19 cellular contexts compared by ENCODE assay signal in genomic region chr4:63218837-63219236, GRCh38.
A peak's percentile ranks its signal among the peaks of the same experiment; 100 is the strongest.
DNase-seq lines count a peak whose midpoint lies in the region; ATAC-seq and TF ChIP-seq lines count a peak whose summit lies in the region.
"Had no signal": no experiment of that assay in that cellular context is flagged by ENCODE, and none has a peak within 500 bp of the region (broad histone marks: within the 10 kb centered on the region; RNA-seq: fewer than 3 reads in every experiment).

No MANE protein-coding gene starts in this region.

- H3K27ac Mint-ChIP-seq in WTC11: no peak overlapping the region
- H3K27ac Mint-ChIP-seq in endothelial cell (ENCODE audit: unreplicated experiment): peak overlapping the region; percentile 0
- H3K27ac Mint-ChIP-seq: CD4-positive, alpha-beta T cell had no signal

- POLR2A ChIA-PET in WTC11 (lab: Charles Lee): no interaction called here

- peak; percentile 73 for ATAC-seq in WTC11
- no peak for ATAC-seq in GM21825 (IDR thresholded peaks at IDR 0.05; ENCODE audit: unreplicated experiment)
- no peak for ATAC-seq in lower lobe of right lung

- intact Hi-C loops in lower lobe of right lung (cut with DNase I): no loop called here

- H3K27me3 ChIP-seq in lower lobe of right lung (ENCODE audit: low read depth): no peaks in the 10 kb centered on the region
- H3K27me3 ChIP-seq: BLaER1, SJCRH30 had no signal

- H3K4me3 ChIP-seq in mesodermal cell (ENCODE audit: extremely low read depth, insufficient read depth, low read length, poor library complexity, severe bottlenecking) (no peak overlapping the region), lower lobe of right lung (no peak overlapping the region)
- H3K4me3 ChIP-seq: BLaER1, SJCRH30 had no signal

- H3K27ac ChIP-seq in mesodermal cell (ENCODE audit: low read depth, low read length, severe bottlenecking) (peak overlapping the region; percentile 70), lower lobe of right lung (no peak overlapping the region)
- H3K27ac ChIP-seq: 22Rv1, BLaER1, SJCRH30 had no signal

- no peaks in the 10 kb centered on the region for H3K27me3 Mint-ChIP-seq in WTC11 (ENCODE audit: low read depth)
- peaks cover 2% of the 10 kb centered on the region for H3K27me3 Mint-ChIP-seq in endothelial cell (ENCODE audit: unreplicated experiment)
- H3K27me3 Mint-ChIP-seq: CD4-positive, alpha-beta T cell had no signal

- H3K36me3 ChIP-seq in mesodermal cell (ENCODE audit: control insufficient read depth, insufficient read depth, low read length) (no peaks in the 10 kb centered on the region), lower lobe of right lung (no peaks in the 10 kb centered on the region)
- H3K36me3 ChIP-seq: BLaER1, SJCRH30 had no signal

- H3K4me1 Mint-ChIP-seq in WTC11 (peaks cover 4% of the 10 kb centered on the region; the same call in 1 of the 2 replicates), endothelial cell (ENCODE audit: unreplicated experiment) (no peaks in the 10 kb centered on the region)

- TF ChIP-seq CTCF in WTC11 (IDR thresholded peaks at IDR 0.05): no peak
- TF ChIP-seq CTCF in endothelial cell (IDR thresholded peaks at IDR 0.05; ENCODE audit: unreplicated experiment): no peak
- TF ChIP-seq CTCF in lower lobe of right lung (IDR thresholded peaks at IDR 0.05): no peak

- no peak overlapping the region for H3K4me3 Mint-ChIP-seq in WTC11
- no peak overlapping the region for H3K4me3 Mint-ChIP-seq in endothelial cell (ENCODE audit: unreplicated experiment)
- H3K4me3 Mint-ChIP-seq: CD4-positive, alpha-beta T cell had no signal

- CTCF ChIA-PET in WTC11 (lab: Charles Lee): no interaction called here

- H3K9me3 Mint-ChIP-seq in WTC11 (peaks cover 19% of the 10 kb centered on the region), endothelial cell (ENCODE audit: unreplicated experiment) (no peaks in the 10 kb centered on the region)

- H3K4me1 ChIP-seq in mesodermal cell (ENCODE audit: control insufficient read depth, insufficient read depth, low read length, poor library complexity, severe bottlenecking): peaks cover 15% of the 10 kb centered on the region
- H3K4me1 ChIP-seq in lower lobe of right lung: no peaks in the 10 kb centered on the region
- H3K4me1 ChIP-seq: BLaER1, SJCRH30 had no signal

- H3K9me3 ChIP-seq in mesodermal cell (ENCODE audit: control insufficient read depth, low read length): peaks cover 9% of the 10 kb centered on the region
- no peaks in the 10 kb centered on the region for H3K9me3 ChIP-seq in lower lobe of right lung
- H3K9me3 ChIP-seq: BLaER1, SJCRH30 had no signal

- H3K36me3 Mint-ChIP-seq in WTC11 (no peaks in the 10 kb centered on the region), endothelial cell (ENCODE audit: low read depth, unreplicated experiment) (no peaks in the 10 kb centered on the region)

- 49 to 66% methylated on average over 4 to 7 of the region's 7 CpGs for WGBS in mesodermal cell (ENCODE audit: insufficient coverage in 2 of 2), 2 experiments

- DNase-seq in CMK (ENCODE audit: low read depth): peak; percentile 39
- no peak for DNase-seq in WTC11 (ENCODE audit: low spot score)
- DNase-seq in endothelial cell (ENCODE audit: low spot score): peak; percentile 10
- no peak for DNase-seq in GOT3 (lab: John Stamatoyannopoulos, UW)
- DNase-seq in activated CD4-positive, CD25-positive, alpha-beta regulatory T cell treated with anti-CD3 and anti-CD28 coated beads, Interleukin-2, amount 50 U/mL, for 72 hours: no peak
- DNase-seq in lower lobe of right lung: no peak
- DNase-seq: ACHN; CD4-positive, alpha-beta T cell; Kasumi-1; NCI-H1694; NCI-H2081; NCI-H2171 treated with DMSO at 0.1 percent for 48 hours; NCI-H526; OCI-M1; SJCRH30 had no signal

TF ChIP-seq in WTC11, 78 proteins besides CTCF, POLR2A, EP300 and RAD21:
- TF ChIP-seq STAT6 (CRISPR knock-in tag; conservative IDR thresholded peaks at IDR 0.05; ENCODE audit: low read depth) (no peak), ATF3 (CRISPR knock-in tag; conservative IDR thresholded peaks at IDR 0.05) (no peak), ZNF138 (CRISPR knock-in tag; conservative IDR thresholded peaks at IDR 0.05) (no peak)

Comparison
In these comparisons a context has a peak if more than half of its experiments do, and no peak if none do; other contexts are left out.
1. DNase-seq: peak in CMK (single experiment) and endothelial cell (single experiment); none in WTC11 (single experiment), GOT3 (single experiment), activated CD4-positive, CD25-positive, alpha-beta regulatory T cell treated with anti-CD3 and anti-CD28 coated beads, Interleukin-2, amount 50 U/mL, for 72 hours (single experiment) and lower lobe of right lung (single experiment).